ENCODE assay signal across 8 cellular contexts in the genomic region with DNA sequence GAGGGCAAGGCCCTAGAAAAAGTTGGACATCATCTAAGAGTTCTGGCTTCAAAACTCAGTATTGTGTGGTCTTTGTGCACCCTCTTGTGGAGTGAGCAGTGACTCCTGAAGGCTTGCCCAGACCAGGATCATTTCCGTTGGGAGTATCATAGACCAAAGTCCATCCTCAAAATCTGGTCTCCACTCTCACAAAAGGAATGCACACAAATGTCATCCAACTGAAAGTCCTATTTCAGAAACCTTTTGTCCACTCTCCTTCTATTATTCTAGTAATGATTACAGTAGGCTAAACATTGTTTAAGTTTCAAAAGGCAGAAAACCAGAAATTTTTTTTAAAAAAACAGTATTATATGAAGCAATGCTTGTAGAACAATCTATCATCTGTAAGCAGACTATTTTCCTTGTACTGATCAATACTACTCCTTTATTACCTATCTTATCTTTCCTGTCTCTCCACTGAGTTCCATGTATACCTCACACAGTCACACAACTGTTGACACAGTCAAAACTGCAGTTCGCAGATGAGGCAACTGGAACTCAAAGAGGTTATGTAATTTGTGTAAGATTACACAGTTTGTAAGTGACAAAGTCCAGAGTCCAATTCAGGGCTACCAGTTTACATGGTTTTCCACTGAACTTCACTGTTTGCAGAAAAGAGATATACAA. TPM values are rescaled to one million over a fixed set of nuclear protein-coding genes. Genes with fewer than 3 reads are reported as not detected.
DNase-seq lines count a peak whose midpoint lies in the region; ATAC-seq and TF ChIP-seq lines count a peak whose summit lies in the region.

No MANE protein-coding gene starts in this region.

- no peaks in the 10 kb centered on the region for H3K4me1 ChIP-seq in lower lobe of right lung

- H3K4me3 ChIP-seq in cardiac fibroblast (replicated peaks in 1 of 2; ENCODE audit: low read depth in 2 of 2, low read length in 2 of 2) (no peak overlapping the region), lower lobe of right lung (no peak overlapping the region)

- H3K4me3 Mint-ChIP-seq in activated CD4-positive, alpha-beta T cell treated with anti-CD3 and anti-CD28 coated beads for 36 hours: no peak overlapping the region

- peak; percentile 20 for DNase-seq in activated CD4-positive, alpha-beta T cell treated with anti-CD3 and anti-CD28 coated beads for 36 hours
- DNase-seq in activated CD4-positive, alpha-beta T cell treated with anti-CD3 and anti-CD28 coated beads, Interleukin-2, amount 50 U/mL, for 1 hour: no peak
- DNase-seq in NCI-H2196 treated with DMSO at 0.1 percent for 48 hours (lab: John Stamatoyannopoulos, UW; ENCODE audit: unreplicated experiment): peak; percentile 45
- DNase-seq in cardiac fibroblast (ENCODE audit: low read depth in 2 of 2): peak; percentile 72 to 74
- DNase-seq in lower lobe of right lung: no peak
- DNase-seq in T-helper 2 cell: no peak
- DNase-seq in GF-D8 (lab: John Stamatoyannopoulos, UW): no peak

- peaks cover 1% of the 10 kb centered on the region for H3K9me3 Mint-ChIP-seq in activated CD4-positive, alpha-beta T cell treated with anti-CD3 and anti-CD28 coated beads for 36 hours (ENCODE audit: low read depth)

- H3K27ac ChIP-seq in lower lobe of right lung: no peak overlapping the region

- H3K9me3 ChIP-seq in lower lobe of right lung: no peaks in the 10 kb centered on the region

- CTCF ChIA-PET in activated CD4-positive, alpha-beta T cell treated with anti-CD3 and anti-CD28 coated beads for 36 hours (lab: Charles Lee): interaction anchor here (1.1 kb wide), 1 partner anchor 231 kb away, joined by 3 read pairs; no protein-coding TSS in a partner anchor

- H3K36me3 ChIP-seq in lower lobe of right lung: no peaks in the 10 kb centered on the region

- peaks cover 1% of the 10 kb centered on the region for H3K27me3 Mint-ChIP-seq in activated CD4-positive, alpha-beta T cell treated with anti-CD3 and anti-CD28 coated beads for 36 hours

- H3K27me3 ChIP-seq in lower lobe of right lung (ENCODE audit: low read depth): no peaks in the 10 kb centered on the region

- H3K27ac Mint-ChIP-seq in activated CD4-positive, alpha-beta T cell treated with anti-CD3 and anti-CD28 coated beads for 36 hours: no peak overlapping the region

- POLR2A ChIA-PET in activated CD4-positive, alpha-beta T cell treated with anti-CD3 and anti-CD28 coated beads for 36 hours (lab: Charles Lee): interaction anchor here (0.5 kb wide), 1 partner anchor 413 kb away, joined by 4 read pairs; no protein-coding TSS in a partner anchor

- H3K36me3 Mint-ChIP-seq in activated CD4-positive, alpha-beta T cell treated with anti-CD3 and anti-CD28 coated beads for 36 hours (ENCODE audit: low read depth): no peaks in the 10 kb centered on the region

- TF ChIP-seq CTCF in cardiac fibroblast (IDR thresholded peaks at IDR 0.05; ENCODE audit: low read depth, low read length) (peak; percentile 53), lower lobe of right lung (IDR thresholded peaks at IDR 0.05) (peak; percentile 40)

- no peaks in the 10 kb centered on the region for H3K4me1 Mint-ChIP-seq in activated CD4-positive, alpha-beta T cell treated with anti-CD3 and anti-CD28 coated beads for 36 hours

- peak; percentile 53 for ATAC-seq in activated CD4-positive, alpha-beta T cell treated with anti-CD3 and anti-CD28 coated beads for 36 hours
- peak in 1 of 2 donors; percentile 51 for ATAC-seq in lower lobe of right lung
- no peak for ATAC-seq in GM21529 (IDR thresholded peaks at IDR 0.05; ENCODE audit: unreplicated experiment)

- intact Hi-C loops in activated CD4-positive, alpha-beta T cell treated with anti-CD3 and anti-CD28 coated beads for 36 hours (cut with DNase I, micrococcal nuclease): loop anchor here in 1 of 2 experiments (5.0 kb wide), 1 partner anchor 231 kb away; no protein-coding TSS in a partner anchor
- intact Hi-C loops in lower lobe of right lung (cut with DNase I): no loop called here

RNA-seq across cellular contexts. Expression of gene COX16, which starts 41.4 kb away (rescaled TPM):
- 10 to 100 TPM; 56.1 to 68.9 TPM for total RNA-seq in activated CD4-positive, alpha-beta T cell treated with anti-CD3 and anti-CD28 coated beads for 36 hours
- 27.6 TPM for total RNA-seq in lower lobe of right lung

Comparison
In these comparisons a context has a peak if more than half of its experiments do, and no peak if none do; other contexts are left out.
1. DNase-seq: peak in activated CD4-positive, alpha-beta T cell treated with anti-CD3 and anti-CD28 coated beads for 36 hours (single experiment), NCI-H2196 treated with DMSO at 0.1 percent for 48 hours (single experiment) and cardiac fibroblast (2 of 2); none in activated CD4-positive, alpha-beta T cell treated with anti-CD3 and anti-CD28 coated beads, Interleukin-2, amount 50 U/mL, for 1 hour (single experiment), lower lobe of right lung (single experiment), T-helper 2 cell (0 of 5) and GF-D8 (single experiment).